Comparison of ENCODE assay signal across 9 cellular contexts in genomic region chr17:73401911-73402310, GRCh38.
DNase-seq lines count a peak whose midpoint lies in the region; FAIRE-seq and TF ChIP-seq lines count a peak whose summit lies in the region.
"Had no signal": no experiment of that assay in that cellular context is flagged by ENCODE, and none has a peak within 500 bp of the region (broad histone marks: within the 10 kb centered on the region; RNA-seq: fewer than 3 reads in every experiment).

No MANE protein-coding gene starts in this region.

- peak; percentile 35 for DNase-seq in Jurkat, Clone E6-1 (ENCODE audit: low read depth, low spot score)
- DNase-seq in Peyer's patch (peak in 2 of 3 donors; percentile 36 to 55), fibroblast of pulmonary artery (ENCODE audit: low read depth) (peak; percentile 32), occipital lobe (lab: John Stamatoyannopoulos, UW) (peak; percentile 7), NCI-H1105 (lab: John Stamatoyannopoulos, UW) (no peak), GM12891 (ENCODE audit: insufficient read length, low spot score) (no peak), NAMALWA (ENCODE audit: low spot score) (no peak)
- DNase-seq: activated naive CD8-positive, alpha-beta T cell treated with anti-CD3 and anti-CD28 coated beads, Interleukin-2, amount 10 ng/mL, durations not matched to agents 7 days and 5 days had no signal

- no peaks in the 10 kb centered on the region for H3K36me3 ChIP-seq in Peyer's patch
- H3K36me3 ChIP-seq: thoracic aorta had no signal

- H3K4me1 ChIP-seq in Peyer's patch, result no peaks in the 10 kb centered on the region

- no peak for TF ChIP-seq CTCF in Peyer's patch (IDR thresholded peaks at IDR 0.05)
- TF ChIP-seq CTCF in fibroblast of pulmonary artery (IDR thresholded peaks at IDR 0.05; ENCODE audit: low read length, missing control alignments), result no peak

- no peaks in the 10 kb centered on the region for H3K27me3 ChIP-seq in Peyer's patch

- TF ChIP-seq POLR2A in Peyer's patch (IDR thresholded peaks at IDR 0.05) (no peak), GM12891 (IDR thresholded peaks at IDR 0.05; ENCODE audit: low read depth, low read length) (no peak)

- no peak overlapping the region for H3K4me3 ChIP-seq in Jurkat, Clone E6-1 (ENCODE audit: low read length)
- H3K4me3 ChIP-seq in Peyer's patch (no peak overlapping the region), fibroblast of pulmonary artery (replicated peaks; ENCODE audit: low read depth, low read length) (no peak overlapping the region)
- H3K4me3 ChIP-seq: thoracic aorta had no signal

- no peak overlapping the region for H3K27ac ChIP-seq in Peyer's patch
- H3K27ac ChIP-seq: thoracic aorta had no signal

- H3K9me3 ChIP-seq in Peyer's patch, result no peaks in the 10 kb centered on the region
- H3K9me3 ChIP-seq: thoracic aorta had no signal

- no peak for FAIRE-seq in GM12891 (lab: Jason Lieb, UNC)

TF ChIP-seq in GM12891, 5 proteins besides CTCF, POLR2A, EP300 and RAD21:
- no peak for TF ChIP-seq POU2F2 (IDR thresholded peaks at IDR 0.05; ENCODE audit: low read depth, low read length)
- TF ChIP-seq TAF1 (IDR thresholded peaks at IDR 0.05; ENCODE audit: low read depth, low read length), result no peak
- TF ChIP-seq SPI1 (IDR thresholded peaks at IDR 0.05; ENCODE audit: low read depth, low read length), result no peak
- TF ChIP-seq POLR2AphosphoS5 (IDR thresholded peaks at IDR 0.05; ENCODE audit: low read depth, low read length), result no peak
- no peak for TF ChIP-seq PAX5 (IDR thresholded peaks at IDR 0.05; ENCODE audit: insufficient read depth, low read length, severe bottlenecking)

Comparison
In these comparisons a context has a peak if more than half of its experiments do, and no peak if none do; other contexts are left out.
1. DNase-seq: peak in Jurkat, Clone E6-1 (single experiment), Peyer's patch (2 of 3), fibroblast of pulmonary artery (single experiment) and occipital lobe (single experiment); none in NCI-H1105 (single experiment), GM12891 (single experiment) and NAMALWA (single experiment).